ENCODE assay signal across 9 cellular contexts in the genomic region with DNA sequence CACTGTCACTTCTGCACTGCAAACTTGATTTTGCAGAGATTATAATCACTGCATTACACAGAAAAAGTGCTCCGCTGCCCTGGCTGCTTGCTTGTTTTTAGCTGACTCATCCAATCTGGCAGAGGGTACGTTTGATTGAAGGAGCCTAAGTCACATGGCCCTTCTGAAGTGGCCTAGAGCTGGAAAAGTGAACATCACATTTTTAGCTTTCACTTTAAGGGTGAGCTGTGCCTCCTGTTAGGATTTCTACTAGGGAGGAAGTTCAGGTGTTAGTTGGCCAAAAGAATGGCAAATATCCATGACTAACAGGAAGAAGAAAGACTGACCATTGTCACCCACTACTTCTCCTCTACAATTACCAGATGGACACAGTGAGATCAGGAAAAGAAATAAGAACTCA.
DNase-seq lines count a peak whose midpoint lies in the region; ATAC-seq and TF ChIP-seq lines count a peak whose summit lies in the region.
"Had no signal": no experiment of that assay in that cellular context is flagged by ENCODE, and none has a peak within 500 bp of the region (broad histone marks: within the 10 kb centered on the region; RNA-seq: fewer than 3 reads in every experiment).

No MANE protein-coding gene starts in this region.

- no peaks in the 10 kb centered on the region for H3K9me3 Mint-ChIP-seq in WTC11
- peaks cover 5 to 9% of the 10 kb centered on the region in 2 donors for H3K9me3 Mint-ChIP-seq in natural killer cell

- H3K27me3 Mint-ChIP-seq in WTC11 (ENCODE audit: low read depth) (no peaks in the 10 kb centered on the region), natural killer cell (ENCODE audit: low read depth in 2 of 2) (no peaks in the 10 kb centered on the region)

- H3K4me3 ChIP-seq in ascending aorta: no peak overlapping the region

- POLR2A ChIA-PET in WTC11 (lab: Charles Lee): no interaction called here

- H3K4me3 Mint-ChIP-seq in WTC11 (no peak overlapping the region), natural killer cell (no peak overlapping the region)

- TF ChIP-seq CTCF in WTC11 (IDR thresholded peaks at IDR 0.05): no peak
- TF ChIP-seq CTCF in ascending aorta (IDR thresholded peaks at IDR 0.05): no peak
- no peak for TF ChIP-seq CTCF in natural killer cell (IDR thresholded peaks at IDR 0.05)

- peak; percentile 61 for DNase-seq in A172 (ENCODE audit: low spot score)
- no peak for DNase-seq in WTC11 (ENCODE audit: low spot score)
- DNase-seq in midbrain (lab: John Stamatoyannopoulos, UW): peak; percentile 55
- DNase-seq in G401 (ENCODE audit: low spot score): no peak
- DNase-seq in ascending aorta (ENCODE audit: low spot score in 2 of 2): no peak
- no peak for DNase-seq in natural killer cell

- CTCF ChIA-PET in WTC11 (lab: Charles Lee): no interaction called here

- in situ Hi-C loops in G401 (cut with HindIII; ENCODE audit: low sequenced_read_pairs): no loop called here

- no peaks in the 10 kb centered on the region for H3K9me3 ChIP-seq in ascending aorta

- intact Hi-C loops in ascending aorta (cut with DNase I) (no loop called here), natural killer cell (cut with micrococcal nuclease) (no loop called here)

- H3K27me3 ChIP-seq in ascending aorta: no peaks in the 10 kb centered on the region

- H3K4me1 ChIP-seq in ascending aorta: peaks cover 0 to 5% of the 10 kb centered on the region in 2 donors

- no peaks in the 10 kb centered on the region for H3K36me3 ChIP-seq in ascending aorta

- H3K27ac Mint-ChIP-seq in WTC11 (no peak overlapping the region), natural killer cell (no peak overlapping the region)

- ATAC-seq in GM19372 (IDR thresholded peaks at IDR 0.05; ENCODE audit: low read depth, unreplicated experiment) (peak; percentile 64), HG03571 (IDR thresholded peaks at IDR 0.05; ENCODE audit: unreplicated experiment) (peak; percentile 70), WTC11 (peak; percentile 51), natural killer cell (no peak)

- H3K4me1 Mint-ChIP-seq in WTC11: peaks cover 7% of the 10 kb centered on the region
- no peaks in the 10 kb centered on the region for H3K4me1 Mint-ChIP-seq in natural killer cell

- H3K36me3 Mint-ChIP-seq in WTC11 (no peaks in the 10 kb centered on the region), natural killer cell (no peaks in the 10 kb centered on the region)

- H3K27ac ChIP-seq in ascending aorta: no peak overlapping the region
- H3K27ac ChIP-seq: VCaP had no signal

TF ChIP-seq in WTC11, 78 proteins besides CTCF, POLR2A, EP300 and RAD21:
- TF ChIP-seq, protein P1, sequence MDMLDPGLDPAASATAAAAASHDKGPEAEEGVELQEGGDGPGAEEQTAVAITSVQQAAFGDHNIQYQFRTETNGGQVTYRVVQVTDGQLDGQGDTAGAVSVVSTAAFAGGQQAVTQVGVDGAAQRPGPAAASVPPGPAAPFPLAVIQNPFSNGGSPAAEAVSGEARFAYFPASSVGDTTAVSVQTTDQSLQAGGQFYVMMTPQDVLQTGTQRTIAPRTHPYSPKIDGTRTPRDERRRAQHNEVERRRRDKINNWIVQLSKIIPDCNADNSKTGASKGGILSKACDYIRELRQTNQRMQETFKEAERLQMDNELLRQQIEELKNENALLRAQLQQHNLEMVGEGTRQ (CRISPR knock-in tag; IDR thresholded peaks at IDR 0.05): peak; percentile 63
- TF ChIP-seq, protein P2, sequence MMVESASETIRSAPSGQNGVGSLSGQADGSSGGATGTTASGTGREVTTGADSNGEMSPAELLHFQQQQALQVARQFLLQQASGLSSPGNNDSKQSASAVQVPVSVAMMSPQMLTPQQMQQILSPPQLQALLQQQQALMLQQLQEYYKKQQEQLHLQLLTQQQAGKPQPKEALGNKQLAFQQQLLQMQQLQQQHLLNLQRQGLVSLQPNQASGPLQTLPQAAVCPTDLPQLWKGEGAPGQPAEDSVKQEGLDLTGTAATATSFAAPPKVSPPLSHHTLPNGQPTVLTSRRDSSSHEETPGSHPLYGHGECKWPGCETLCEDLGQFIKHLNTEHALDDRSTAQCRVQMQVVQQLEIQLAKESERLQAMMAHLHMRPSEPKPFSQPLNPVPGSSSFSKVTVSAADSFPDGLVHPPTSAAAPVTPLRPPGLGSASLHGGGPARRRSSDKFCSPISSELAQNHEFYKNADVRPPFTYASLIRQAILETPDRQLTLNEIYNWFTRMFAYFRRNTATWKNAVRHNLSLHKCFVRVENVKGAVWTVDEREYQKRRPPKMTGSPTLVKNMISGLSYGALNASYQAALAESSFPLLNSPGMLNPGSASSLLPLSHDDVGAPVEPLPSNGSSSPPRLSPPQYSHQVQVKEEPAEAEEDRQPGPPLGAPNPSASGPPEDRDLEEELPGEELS (CRISPR knock-in tag; IDR thresholded peaks at IDR 0.05): no peak

Comparison
In these comparisons a context has a peak if more than half of its experiments do, and no peak if none do; other contexts are left out.
1. DNase-seq: peak in A172 (single experiment) and midbrain (single experiment); none in WTC11 (single experiment), G401 (single experiment), ascending aorta (0 of 2) and natural killer cell (single experiment).
2. ATAC-seq: peak in GM19372 (single experiment), HG03571 (single experiment) and WTC11 (single experiment); none in natural killer cell (0 of 3).